Comparison of ENCODE assay signal across 17 cellular contexts in the genomic region with DNA sequence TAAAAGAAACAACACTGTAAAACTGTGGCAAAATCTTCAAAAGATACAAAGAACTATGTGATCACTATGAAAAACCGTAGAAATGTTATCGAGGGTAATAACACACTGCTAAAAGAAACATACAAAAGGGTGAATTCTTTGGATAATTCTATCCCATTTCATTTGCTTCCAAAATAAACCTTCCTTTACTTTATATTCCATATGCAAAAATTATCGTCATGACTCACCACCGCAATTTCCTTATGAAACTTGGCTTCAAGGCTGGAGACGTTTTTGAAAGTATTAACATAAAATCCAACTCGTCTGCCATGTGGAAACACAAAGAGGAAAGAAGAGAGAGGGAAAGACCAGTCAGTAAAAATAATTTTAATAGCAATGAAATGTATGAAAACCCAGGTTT.
DNase-seq lines count a peak whose midpoint lies in the region; ATAC-seq and TF ChIP-seq lines count a peak whose summit lies in the region.
"Had no signal": no experiment of that assay in that cellular context is flagged by ENCODE, and none has a peak within 500 bp of the region (broad histone marks: within the 10 kb centered on the region; RNA-seq: fewer than 3 reads in every experiment).

No MANE protein-coding gene starts in this region.

- no peak for TF ChIP-seq EP300 in upper lobe of left lung (IDR thresholded peaks at IDR 0.05)

- no peak for ATAC-seq in GM19023 (IDR thresholded peaks at IDR 0.05; ENCODE audit: unreplicated experiment)
- no peak for ATAC-seq in upper lobe of left lung (ENCODE audit: low FRiP score in 2 of 2)
- no peak for ATAC-seq in HG03565 (IDR thresholded peaks at IDR 0.05; ENCODE audit: unreplicated experiment)
- ATAC-seq: GM23338, Right ventricle myocardium inferior had no signal

- no peaks in the 10 kb centered on the region for H3K9me3 ChIP-seq in upper lobe of left lung
- H3K9me3 ChIP-seq: SK-N-SH had no signal

- in situ Hi-C loops in SK-MEL-5 (cut with HindIII; ENCODE audit: low pct_unique_long_range_greater_than_20kb, low sequenced_read_pairs): no loop called here

- DNase-seq in HT1080 (ENCODE audit: low read depth) (peak; percentile 30), SK-MEL-5 (ENCODE audit: low read depth, low spot score) (peak; percentile 36), choroid plexus epithelial cell (ENCODE audit: low read depth) (peak; percentile 49), foreskin melanocyte (peak; percentile 75), NCI-H1048 (lab: John Stamatoyannopoulos, UW) (no peak), upper lobe of left lung (no peak)
- DNase-seq: Calu3; CD4-positive, CD25-positive, alpha-beta regulatory T cell; KG1; MV-4-11; NCI-H146; NCI-H446; SK-N-SH had no signal

- no peak overlapping the region for H3K27ac ChIP-seq in upper lobe of left lung

- TF ChIP-seq CTCF in choroid plexus epithelial cell (conservative IDR thresholded peaks at IDR 0.05; ENCODE audit: low read depth, low read length): no peak
- TF ChIP-seq CTCF in upper lobe of left lung (IDR thresholded peaks at IDR 0.05): no peak

- H3K4me1 ChIP-seq in upper lobe of left lung: no peaks in the 10 kb centered on the region

- H3K4me3 ChIP-seq in choroid plexus epithelial cell (ENCODE audit: low read depth, low read length): no peak overlapping the region
- H3K4me3 ChIP-seq in upper lobe of left lung: no peak overlapping the region
- H3K4me3 ChIP-seq: GM23338 had no signal

- TF ChIP-seq POLR2A in upper lobe of left lung (IDR thresholded peaks at IDR 0.05): no peak

- no peaks in the 10 kb centered on the region for H3K27me3 ChIP-seq in upper lobe of left lung

- H3K36me3 ChIP-seq in upper lobe of left lung: no peaks in the 10 kb centered on the region

- WGBS in upper lobe of left lung, 2 donors: 80 to 87% methylated on average over 6 of the region's 6 CpGs

Comparison
In these comparisons a context has a peak if more than half of its experiments do, and no peak if none do; other contexts are left out.
1. DNase-seq: peak in HT1080 (single experiment), SK-MEL-5 (single experiment), choroid plexus epithelial cell (single experiment) and foreskin melanocyte (single experiment); none in NCI-H1048 (single experiment) and upper lobe of left lung (0 of 2).